In genomic region chr2:9842487-9843228, GRCh38 we compare ENCODE assay signal across 8 cellular contexts. TPM values are rescaled to one million over a fixed set of nuclear protein-coding genes. Genes with fewer than 3 reads are reported as not detected.
A peak's percentile ranks its signal among the peaks of the same experiment; 100 is the strongest.
DNase-seq lines count a peak whose midpoint lies in the region; ATAC-seq, FAIRE-seq and TF ChIP-seq lines count a peak whose summit lies in the region.

No MANE protein-coding gene starts in this region.

- POLR2A ChIA-PET in AG04450 (lab: Yijun Ruan, JAX) = interaction anchor here (0.6 to 2.0 kb wide), 15 partner anchors 11 to 369 kb away, joined by 3 to 11 read pairs (median 5); partner anchors contain the start of gene YWHAQ

- H3K4me1 ChIP-seq in colonic mucosa = no peaks in the 10 kb centered on the region

- no peak for TF ChIP-seq CTCF in AG04450 (IDR thresholded peaks at IDR 0.05; ENCODE audit: low read depth, low read length)
- TF ChIP-seq CTCF in colonic mucosa (IDR thresholded peaks at IDR 0.05) = no peak

- H3K27ac ChIP-seq in AG04450 (ENCODE audit: low read depth, low read length) (peak overlapping the region; percentile 88), colonic mucosa (peak overlapping the region; percentile 87)

- H3K27me3 ChIP-seq in AG04450 (ENCODE audit: control insufficient read depth, insufficient read depth, low read length) = no peaks in the 10 kb centered on the region
- H3K27me3 ChIP-seq in MG63 = no peaks in the 10 kb centered on the region
- no peaks in the 10 kb centered on the region for H3K27me3 ChIP-seq in colonic mucosa

- CTCF ChIA-PET in AG04450 (lab: Charles Lee) = interaction anchor here (0.6 to 4.4 kb wide), 3 partner anchors 28 to 72 kb away, joined by 3 to 32 read pairs (median 3); no protein-coding TSS in a partner anchor

- intact Hi-C loops in colonic mucosa (cut with DNase I) = no loop called here

- FAIRE-seq in HTR-8/SVneo (lab: Jason Lieb, UNC) = no peak

- H3K4me3 ChIP-seq in AG04450 (ENCODE audit: low read depth, low read length) (peak overlapping the region; percentile 78), MG63 (peak overlapping the region; percentile 64), colonic mucosa (peak overlapping the region; percentile 66)

- peaks cover 16 to 33% (median 26%) of the 10 kb centered on the region in 3 donors for H3K4me1 Mint-ChIP-seq in naive B cell

- peak overlapping the region; percentile 76 to 96 (median 88) for H3K27ac Mint-ChIP-seq in naive B cell

- H3K36me3 ChIP-seq in MG63 = peaks cover 16% of the 10 kb centered on the region
- no peaks in the 10 kb centered on the region for H3K36me3 ChIP-seq in colonic mucosa

- H3K9me3 ChIP-seq in AG04450 (ENCODE audit: control insufficient read depth, insufficient read depth, low read length) (no peaks in the 10 kb centered on the region), MG63 (no peaks in the 10 kb centered on the region), colonic mucosa (no peaks in the 10 kb centered on the region)

- peak overlapping the region; percentile 65 to 83 for H3K9ac ChIP-seq in colonic mucosa (ENCODE audit: low read depth in 2 of 2, low read length in 2 of 2)

- no peaks in the 10 kb centered on the region for H3K9me3 Mint-ChIP-seq in naive B cell

- ATAC-seq in naive B cell (ENCODE audit: low read depth in 2 of 2) = no peak
- ATAC-seq in GM18517 (IDR thresholded peaks at IDR 0.05; ENCODE audit: unreplicated experiment) = no peak

- H3K36me3 Mint-ChIP-seq in naive B cell = peaks cover 0 to 12% of the 10 kb centered on the region in 2 donors

- H3K27me3 Mint-ChIP-seq in naive B cell = no peaks in the 10 kb centered on the region

- DNase-seq in AG04450 (ENCODE audit: low read depth, low spot score) (no peak), MG63 (no peak), colonic mucosa (no peak), naive B cell (no peak), NCI-H774 (lab: John Stamatoyannopoulos, UW) (no peak), superior temporal gyrus (ENCODE audit: extremely low spot score) (no peak), HTR-8/SVneo (ENCODE audit: insufficient read length, low spot score) (no peak)

- peak overlapping the region; percentile 87 to 98 (median 96) for H3K4me3 Mint-ChIP-seq in naive B cell

RNA-seq across cellular contexts. Expression of gene TAF1B, which starts 0.6 kb away (rescaled TPM):
- 17.2 and 25.8 TPM in 2 replicates for polyA plus RNA-seq in AG04450 (2011; rRNA removed)
- 23.7 and 27.7 TPM in 2 replicates for polyA minus RNA-seq in AG04450 (2011; rRNA and poly(A)+ RNA removed)
- total RNA-seq in MG63 (2014; rRNA removed; shearing (Covaris generic); ENCODE audit: low replicate concordance) = 27.0 and 71.1 TPM in 2 replicates
- total RNA-seq in colonic mucosa = 10 to 100 TPM in 1 of 2 donors, 1 to 10 TPM in 1; 8.8 to 13.0 TPM
- polyA plus RNA-seq in naive B cell (ENCODE audit: low read depth in 6 of 6) = 10 to 100 TPM in 1 of 6 donors, 1 to 10 TPM in 5; 3.4 to 16.5 (median 7.7) TPM
